ENCODE assay signal across 32 cellular contexts in genomic region chr6:31654574-31655348, GRCh38. TPM values are rescaled to one million over a fixed set of nuclear protein-coding genes. Genes with fewer than 3 reads are reported as not detected.
DNase-seq lines count a peak whose midpoint lies in the region; ATAC-seq, FAIRE-seq and TF ChIP-seq lines count a peak whose summit lies in the region.
"Had no signal": no experiment of that assay in that cellular context is flagged by ENCODE, and none has a peak within 500 bp of the region (broad histone marks: within the 10 kb centered on the region; RNA-seq: fewer than 3 reads in every experiment).

No MANE protein-coding gene starts in this region.

- H3K4me3 Mint-ChIP-seq in activated CD8-positive, alpha-beta T cell treated with anti-CD3 and anti-CD28 coated beads, Interleukin-2, amount 10 ng/mL, durations not matched to agents 7 days and 5 days = peak overlapping the region; percentile 43
- no peak overlapping the region for H3K4me3 Mint-ChIP-seq in activated CD8-positive, alpha-beta T cell treated with anti-CD3 and anti-CD28 coated beads for 36 hours
- peak overlapping the region; percentile 23 for H3K4me3 Mint-ChIP-seq in nephron progenitor cell

- POLR2A ChIA-PET in activated CD8-positive, alpha-beta T cell treated with anti-CD3 and anti-CD28 coated beads, Interleukin-2, amount 10 ng/mL, durations not matched to agents 7 days and 5 days (lab: Charles Lee) = interaction anchor here (0.9 to 6.8 kb wide), 5 partner anchors 10 to 178 kb away, joined by 3 to 109 read pairs (median 5); partner anchors contain the start of genes ABHD16A, CSNK2B, GPANK1 and HSPA1B
- POLR2A ChIA-PET in activated CD8-positive, alpha-beta T cell treated with anti-CD3 and anti-CD28 coated beads for 36 hours (lab: Charles Lee) = interaction anchor here (1.0 to 9.0 kb wide), 7 partner anchors 10 to 92 kb away, joined by 3 to 160 read pairs (median 7); partner anchors contain the start of genes ABHD16A, C6orf47, CSNK2B and GPANK1
- POLR2A ChIA-PET in GM12878 (lab: Charles Lee) = interaction anchor here (0.5 to 6.3 kb wide), 9 partner anchors 8 to 319 kb away, joined by 3 to 107 read pairs (median 3); partner anchors contain the start of genes ABHD16A, C6orf47, CSNK2B and GPANK1

- no peaks in the 10 kb centered on the region for H4K20me1 ChIP-seq in GM12878 (ENCODE audit: control insufficient read depth, insufficient read depth)

- H3K4me1 ChIP-seq in GM12878 (ENCODE audit: control insufficient read depth, insufficient read depth, low read length) = peaks cover 20% of the 10 kb centered on the region

- no TSS peak for BruUV-seq in GM12878 (replicated peaks; lab: Mats Ljungman, UMichigan)

- no peak overlapping the region for H2AFZ ChIP-seq in GM12878 (ENCODE audit: control insufficient read depth, low read depth, low read length)

- SMC1A ChIA-PET in GM12878 (lab: Charles Lee; ENCODE audit: uncharacterized antibody, unreplicated experiment) = interaction anchor here (0.5 to 5.0 kb wide), 5 partner anchors 9 to 184 kb away, joined by 3 to 31 read pairs (median 4); partner anchors contain the start of gene GPANK1

- intact Hi-C loops in activated CD8-positive, alpha-beta T cell treated with anti-CD3 and anti-CD28 coated beads for 36 hours (cut with micrococcal nuclease) = no loop called here
- intact Hi-C loops in GM12878 (cut with micrococcal nuclease; ENCODE audit: unreplicated experiment) = no loop called here

- H3K79me2 ChIP-seq in GM12878 (ENCODE audit: control insufficient read depth, insufficient read depth, low read length) = peaks cover 58% of the 10 kb centered on the region

- no peak overlapping the region for H3K27ac Mint-ChIP-seq in activated CD8-positive, alpha-beta T cell treated with anti-CD3 and anti-CD28 coated beads, Interleukin-2, amount 10 ng/mL, durations not matched to agents 7 days and 5 days
- no peak overlapping the region for H3K27ac Mint-ChIP-seq in activated CD8-positive, alpha-beta T cell treated with anti-CD3 and anti-CD28 coated beads for 36 hours
- no peak overlapping the region for H3K27ac Mint-ChIP-seq in nephron progenitor cell
- H3K27ac Mint-ChIP-seq: WTC11 had no signal

- no peak for TF ChIP-seq RAD21 in GM12878 (IDR thresholded peaks at IDR 0.05; ENCODE audit: insufficient read depth, low read depth, low read length)

- H3K9me3 Mint-ChIP-seq in activated CD8-positive, alpha-beta T cell treated with anti-CD3 and anti-CD28 coated beads, Interleukin-2, amount 10 ng/mL, durations not matched to agents 7 days and 5 days (ENCODE audit: insufficient read depth) = no peaks in the 10 kb centered on the region
- no peaks in the 10 kb centered on the region for H3K9me3 Mint-ChIP-seq in activated CD8-positive, alpha-beta T cell treated with anti-CD3 and anti-CD28 coated beads for 36 hours
- H3K9me3 Mint-ChIP-seq in nephron progenitor cell = no peaks in the 10 kb centered on the region
- H3K9me3 Mint-ChIP-seq: activated CD4-positive, alpha-beta T cell treated with anti-CD3 and anti-CD28 coated beads, Interleukin-2, amount 10 ng/mL, durations not matched to agents 7 days and 5 days; T-cell; WTC11 had no signal

- H3K9ac ChIP-seq in GM12878 (ENCODE audit: control insufficient read depth, insufficient read depth, low read length) = no peak overlapping the region

- CTCF ChIA-PET in activated CD8-positive, alpha-beta T cell treated with anti-CD3 and anti-CD28 coated beads, Interleukin-2, amount 10 ng/mL, durations not matched to agents 7 days and 5 days (lab: Charles Lee) = interaction anchor here (0.6 to 4.3 kb wide), 4 partner anchors 10 to 175 kb away, joined by 3 to 34 read pairs (median 4); partner anchors contain the start of genes CSNK2B and GPANK1
- CTCF ChIA-PET in activated CD8-positive, alpha-beta T cell treated with anti-CD3 and anti-CD28 coated beads for 36 hours (lab: Charles Lee) = interaction anchor here (0.7 to 3.8 kb wide), 4 partner anchors 9 to 162 kb away, joined by 4 to 16 read pairs (median 4); partner anchors contain the start of gene GPANK1
- CTCF ChIA-PET in GM12878 (lab: Yijun Ruan, JAX) = interaction anchor here (0.6 to 1.9 kb wide), 8 partner anchors 9 to 175 kb away, joined by 3 to 5 read pairs (median 4); partner anchors contain the start of genes ABHD16A and GPANK1

- H3K36me3 ChIP-seq in GM12878 (ENCODE audit: control insufficient read depth in 2 of 2, insufficient read depth in 2 of 2, low read length in 1 of 2) = peaks cover 0 to 6% of the 10 kb centered on the region in 2 experiments; a peak in 3 of 4 replicates
- H3K36me3 ChIP-seq: breast epithelium, ovary had no signal

- WGBS in GM12878 (ENCODE audit: insufficient coverage, insufficient replicate concordance, low lambda C conversion rate, missing lambda C conversion rate) = 70% methylated on average over 8 of the region's 8 CpGs

- no peaks in the 10 kb centered on the region for H3K27me3 ChIP-seq in GM12878 (replicated peaks in 1 of 2; ENCODE audit: control insufficient read depth in 2 of 2, insufficient read depth in 2 of 2, low read length in 1 of 2)
- H3K27me3 ChIP-seq: breast epithelium, gastrocnemius medialis, ovary, suprapubic skin had no signal

- RAD21 ChIA-PET in GM12878 (lab: Charles Lee; ENCODE audit: unreplicated experiment) = interaction anchor here (1.2 kb wide), 1 partner anchor 57 kb away, joined by 4 read pairs; no protein-coding TSS in a partner anchor

- in situ Hi-C loops in GM12878 (cut with MboI) = no loop called here

- no peak for FAIRE-seq in GM12878 (lab: Jason Lieb, UNC)
- FAIRE-seq: G401.6, small intestine had no signal

- peaks cover 60% of the 10 kb centered on the region for H3K36me3 Mint-ChIP-seq in activated CD8-positive, alpha-beta T cell treated with anti-CD3 and anti-CD28 coated beads, Interleukin-2, amount 10 ng/mL, durations not matched to agents 7 days and 5 days (ENCODE audit: low read depth)
- H3K36me3 Mint-ChIP-seq in activated CD8-positive, alpha-beta T cell treated with anti-CD3 and anti-CD28 coated beads for 36 hours (ENCODE audit: low read depth) = peaks cover 55% of the 10 kb centered on the region
- H3K36me3 Mint-ChIP-seq in nephron progenitor cell (ENCODE audit: low read depth) = peaks cover 39% of the 10 kb centered on the region

- no peak for TF ChIP-seq POLR2A in GM12878 (IDR thresholded peaks at IDR 0.05; ENCODE audit: low read depth, low read length)

- TF ChIP-seq EP300 in GM12878 (IDR thresholded peaks at IDR 0.05; ENCODE audit: borderline replicate concordance in 1 of 2, control insufficient read depth in 1 of 2, low read depth in 2 of 2, low read length in 2 of 2) = no peak

- no peak overlapping the region for H3K27ac ChIP-seq in GM12878 (ENCODE audit: control insufficient read depth, insufficient read depth)
- H3K27ac ChIP-seq: HL-60, ovary, suprapubic skin had no signal

- no peaks in the 10 kb centered on the region for H3K27me3 Mint-ChIP-seq in activated CD8-positive, alpha-beta T cell treated with anti-CD3 and anti-CD28 coated beads, Interleukin-2, amount 10 ng/mL, durations not matched to agents 7 days and 5 days (ENCODE audit: low read depth)
- H3K27me3 Mint-ChIP-seq in activated CD8-positive, alpha-beta T cell treated with anti-CD3 and anti-CD28 coated beads for 36 hours = no peaks in the 10 kb centered on the region
- H3K27me3 Mint-ChIP-seq in nephron progenitor cell (ENCODE audit: low read depth, poor library complexity) = peaks cover 4% of the 10 kb centered on the region
- H3K27me3 Mint-ChIP-seq: activated CD4-positive, alpha-beta T cell treated with anti-CD3 and anti-CD28 coated beads, Interleukin-2, amount 10 ng/mL, durations not matched to agents 7 days and 5 days; T-cell had no signal

- H3K9me3 ChIP-seq in GM12878 (replicated peaks; ENCODE audit: control insufficient read depth, insufficient read depth, low read length) = no peaks in the 10 kb centered on the region
- H3K9me3 ChIP-seq: breast epithelium, gastrocnemius medialis, mucosa of descending colon, ovary, suprapubic skin had no signal

- no peak overlapping the region; the same call in 1 of the 2 replicates for H3K4me2 ChIP-seq in GM12878 (ENCODE audit: control insufficient read depth, insufficient read depth)

- DNase-seq in activated CD8-positive, alpha-beta T cell treated with anti-CD3 and anti-CD28 coated beads, Interleukin-2, amount 10 ng/mL, durations not matched to agents 7 days and 5 days = no peak
- DNase-seq in activated CD8-positive, alpha-beta T cell treated with anti-CD3 and anti-CD28 coated beads for 36 hours = no peak
- DNase-seq in GM12878 (ENCODE audit: low read depth, low spot score) = no peak
- no peak for DNase-seq in nephron progenitor cell
- no peak for DNase-seq in activated CD8-positive, alpha-beta memory T cell treated with anti-CD3 and anti-CD28 coated beads, Interleukin-2, amount 50 U/mL, for 4 hours
- no peak for DNase-seq in stimulated activated naive CD4-positive, alpha-beta T cell (lab: John Stamatoyannopoulos, UW)
- DNase-seq: 8988T; activated CD4-positive, alpha-beta T cell treated with anti-CD3 and anti-CD28 coated beads, Interleukin-2, amount 10 ng/mL, durations not matched to agents 7 days and 5 days; activated naive CD4-positive, alpha-beta T cell; activated T-cell treated with anti-CD3 and anti-CD28 coated beads, Interleukin-2, amount 50 U/mL, for 48 hours; amygdala; Calu3; DMS79; gastrocnemius medialis; HCEC 1CT; hippocampal formation; Karpas-422; mucosa of descending colon; NCI-H1417 treated with DMSO at 0.1 percent for 48 hours; NCI-H2029 treated with DMSO at 0.1 percent for 48 hours; NCI-H526 treated with DMSO at 0.1 percent for 48 hours; NK-92 treated with Interleukin-12 subunit alpha and Interleukin-12 subunit beta, amount 100 ng/mL, for 24 hours; ovary; retina; stimulated activated naive CD4-positive, alpha-beta T cell treated with Interleukin-2 at 50 U/mL for 16 hours; T-cell had no signal

- H3K4me3 ChIP-seq in GM12878 = no peak overlapping the region
- H3K4me3 ChIP-seq: breast epithelium, gastrocnemius medialis, mucosa of descending colon, ovary, suprapubic skin had no signal

- TF ChIP-seq CTCF in activated CD8-positive, alpha-beta T cell treated with anti-CD3 and anti-CD28 coated beads for 36 hours (IDR thresholded peaks at IDR 0.05) = no peak
- no peak for TF ChIP-seq CTCF in GM12878 (IDR thresholded peaks at IDR 0.05 in 2 of 3, conservative IDR thresholded peaks at IDR 0.05 in 1 of 3; ENCODE audit: control insufficient read depth in 2 of 3, extremely low read depth in 1 of 3, insufficient read depth in 1 of 3, low read depth in 3 of 3, low read length in 3 of 3)
- TF ChIP-seq CTCF in nephron progenitor cell (IDR thresholded peaks at IDR 0.05) = no peak

- peaks cover 69% of the 10 kb centered on the region for H3K4me1 Mint-ChIP-seq in activated CD8-positive, alpha-beta T cell treated with anti-CD3 and anti-CD28 coated beads, Interleukin-2, amount 10 ng/mL, durations not matched to agents 7 days and 5 days (ENCODE audit: low read depth)
- peaks cover 63% of the 10 kb centered on the region for H3K4me1 Mint-ChIP-seq in activated CD8-positive, alpha-beta T cell treated with anti-CD3 and anti-CD28 coated beads for 36 hours (ENCODE audit: low read depth)
- peaks cover 75% of the 10 kb centered on the region for H3K4me1 Mint-ChIP-seq in nephron progenitor cell

- ATAC-seq in activated CD8-positive, alpha-beta T cell treated with anti-CD3 and anti-CD28 coated beads, Interleukin-2, amount 10 ng/mL, durations not matched to agents 7 days and 5 days = no peak
- ATAC-seq in activated CD8-positive, alpha-beta T cell treated with anti-CD3 and anti-CD28 coated beads for 36 hours = no peak
- ATAC-seq in GM12878 = no peak
- ATAC-seq: gastrocnemius medialis, mucosa of descending colon, T-cell, WTC11 had no signal

RNA-seq across cellular contexts. Expression of gene APOM, which starts 0.9 kb away (rescaled TPM):
- 1 to 10 TPM; 3.2 to 5.1 TPM for total RNA-seq in activated CD8-positive, alpha-beta T cell treated with anti-CD3 and anti-CD28 coated beads, Interleukin-2, amount 10 ng/mL, durations not matched to agents 7 days and 5 days
- 1 to 10 TPM; 4.4 to 4.9 TPM for total RNA-seq in activated CD8-positive, alpha-beta T cell treated with anti-CD3 and anti-CD28 coated beads for 36 hours
- total RNA-seq in GM12878 (2013; cell fraction: nucleolus; rRNA removed) = 1.1 TPM in 1 of 2 replicates, not detected in the other
- total RNA-seq in GM12878 (2014; rRNA removed) = 4.4 and 6.1 TPM in 2 replicates
- 4.0 and 4.6 TPM in 2 replicates for total RNA-seq in GM12878 (2014; rRNA removed; fragmentation: Illumina TruSeq; extraction: Trizol)
- 3.8 and 4.1 TPM in 2 replicates for total RNA-seq in GM12878 (2021)
- 4.9 TPM for polyA plus RNA-seq in GM12878 (2011; ENCODE audit: low read depth)
- polyA plus RNA-seq in GM12878 (2011; rRNA removed) = 4.8 and 7.9 TPM in 2 replicates
- 10.6 and 12.1 TPM in 2 replicates for polyA plus RNA-seq in GM12878 (2011; cell fraction: cytosol; rRNA removed)
- polyA plus RNA-seq in GM12878 (2011; cell fraction: nucleus; rRNA removed) = 5.7 and 8.1 TPM in 2 replicates
- 4.7 and 5.8 TPM in 2 replicates for polyA plus RNA-seq in GM12878 (2012)
- 5.2 and 8.2 TPM in 2 replicates for polyA plus RNA-seq in GM12878 (2014; fragmentation: Illumina TruSeq; extraction: Trizol)
- 10 to 100 TPM; 11.8 to 14.1 TPM for polyA plus RNA-seq in GM12878 (2014; fragmentation: Nextera tagmentation; extraction: Ambion mirVana)
- 6.5 and 7.5 TPM in 2 replicates for polyA plus RNA-seq in GM12878 (2014; rRNA removed)
- 1 to 10 TPM; 5.6 to 6.6 TPM for polyA plus RNA-seq in GM12878 (2016; fragmentation: Nextera tagmentation; extraction: Ambion mirVana)
- 4.4 and 4.7 TPM in 2 replicates for polyA minus RNA-seq in GM12878 (2011; rRNA and poly(A)+ RNA removed)
- 1.1 and 1.9 TPM in 2 replicates for polyA minus RNA-seq in GM12878 (2011; cell fraction: cytosol; rRNA and poly(A)+ RNA removed)
- 0.96 and 0.97 TPM in 2 replicates for polyA minus RNA-seq in GM12878 (2011; cell fraction: nucleus; rRNA and poly(A)+ RNA removed)

RNA-seq across cellular contexts. Expression of gene BAG6, which starts 2.3 kb away (rescaled TPM):
- total RNA-seq in activated CD8-positive, alpha-beta T cell treated with anti-CD3 and anti-CD28 coated beads, Interleukin-2, amount 10 ng/mL, durations not matched to agents 7 days and 5 days = 100 to 1,000 TPM; 259 to 267 TPM
- total RNA-seq in activated CD8-positive, alpha-beta T cell treated with anti-CD3 and anti-CD28 coated beads for 36 hours = 100 to 1,000 TPM; 303 to 318 TPM
- 106 and 123 TPM in 2 replicates for total RNA-seq in GM12878 (2013; cell fraction: nucleolus; rRNA removed)
- total RNA-seq in GM12878 (2014; rRNA removed) (91.4 and 120 TPM in 2 replicates), GM12878 (2014; rRNA removed; fragmentation: Illumina TruSeq; extraction: Trizol) (43.3 and 50.0 TPM in 2 replicates), GM12878 (2021) (249 and 253 TPM in 2 replicates)
- polyA plus RNA-seq in GM12878 (2011; ENCODE audit: low read depth) = 155 TPM
- polyA plus RNA-seq in GM12878 (2011; rRNA removed) (34.2 and 51.1 TPM in 2 replicates), GM12878 (2014; fragmentation: Illumina TruSeq; extraction: Trizol) (81.3 and 119 TPM in 2 replicates), GM12878 (2014; fragmentation: Nextera tagmentation; extraction: Ambion mirVana) (10 to 100 TPM; 27.8 to 39.1 TPM), GM12878 (2014; rRNA removed) (115 and 134 TPM in 2 replicates), GM12878 (2016; fragmentation: Nextera tagmentation; extraction: Ambion mirVana) (100 to 1,000 TPM in 1 of 2 experiments, 10 to 100 TPM in 1; 98.4 to 112 TPM)
- polyA plus RNA-seq in GM12878 (2011; cell fraction: cytosol; rRNA removed) = 84.9 and 85.5 TPM in 2 replicates
- polyA plus RNA-seq in GM12878 (2011; cell fraction: nucleus; rRNA removed) = 305 and 365 TPM in 2 replicates
- 201 and 271 TPM in 2 replicates for polyA plus RNA-seq in GM12878 (2012)
- 76.3 and 111 TPM in 2 replicates for polyA minus RNA-seq in GM12878 (2011; rRNA and poly(A)+ RNA removed)
- polyA minus RNA-seq in GM12878 (2011; cell fraction: cytosol; rRNA and poly(A)+ RNA removed) = 88.9 and 90.3 TPM in 2 replicates
- 66.6 and 108 TPM in 2 replicates for polyA minus RNA-seq in GM12878 (2011; cell fraction: nucleus; rRNA and poly(A)+ RNA removed)

RNA-seq across cellular contexts. Expression of gene C6orf47, which starts 5.8 kb away (rescaled TPM):
- total RNA-seq in activated CD8-positive, alpha-beta T cell treated with anti-CD3 and anti-CD28 coated beads, Interleukin-2, amount 10 ng/mL, durations not matched to agents 7 days and 5 days = 10 to 100 TPM; 22.5 to 23.8 TPM
- 10 to 100 TPM; 11.4 to 11.7 TPM for total RNA-seq in activated CD8-positive, alpha-beta T cell treated with anti-CD3 and anti-CD28 coated beads for 36 hours
- 16.8 and 17.6 TPM in 2 replicates for total RNA-seq in GM12878 (2013; cell fraction: nucleolus; rRNA removed)
- total RNA-seq in GM12878 (2014; rRNA removed) (20.4 and 21.6 TPM in 2 replicates), GM12878 (2014; rRNA removed; fragmentation: Illumina TruSeq; extraction: Trizol) (16.2 and 16.5 TPM in 2 replicates), GM12878 (2021) (16.1 and 17.4 TPM in 2 replicates)
- polyA plus RNA-seq in GM12878 (2011; ENCODE audit: low read depth) = 6.6 TPM
- polyA plus RNA-seq in GM12878 (2011; rRNA removed) (8.0 and 8.1 TPM in 2 replicates), GM12878 (2014; fragmentation: Illumina TruSeq; extraction: Trizol) (8.2 and 13.4 TPM in 2 replicates), GM12878 (2014; fragmentation: Nextera tagmentation; extraction: Ambion mirVana) (under 1 TPM in 1 of 2 experiments, not detected in 1; 0.16 TPM), GM12878 (2014; rRNA removed) (18.6 and 19.3 TPM in 2 replicates), GM12878 (2016; fragmentation: Nextera tagmentation; extraction: Ambion mirVana) (10 to 100 TPM; 17.3 to 20.1 TPM)
- polyA plus RNA-seq in GM12878 (2011; cell fraction: cytosol; rRNA removed) = 7.9 and 10.2 TPM in 2 replicates
- 6.9 and 9.0 TPM in 2 replicates for polyA plus RNA-seq in GM12878 (2011; cell fraction: nucleus; rRNA removed)
- 13.4 and 14.9 TPM in 2 replicates for polyA plus RNA-seq in GM12878 (2012)
- polyA minus RNA-seq in GM12878 (2011; rRNA and poly(A)+ RNA removed) = 6.9 and 15.1 TPM in 2 replicates
- 3.6 and 4.4 TPM in 2 replicates for polyA minus RNA-seq in GM12878 (2011; cell fraction: cytosol; rRNA and poly(A)+ RNA removed)
- 12.0 and 16.6 TPM in 2 replicates for polyA minus RNA-seq in GM12878 (2011; cell fraction: nucleus; rRNA and poly(A)+ RNA removed)

RNA-seq across cellular contexts. Expression of gene GPANK1, which starts 10.0 kb away (rescaled TPM):
- 10 to 100 TPM; 29.0 to 34.7 TPM for total RNA-seq in activated CD8-positive, alpha-beta T cell treated with anti-CD3 and anti-CD28 coated beads, Interleukin-2, amount 10 ng/mL, durations not matched to agents 7 days and 5 days
- 10 to 100 TPM; 29.4 to 30.9 TPM for total RNA-seq in activated CD8-positive, alpha-beta T cell treated with anti-CD3 and anti-CD28 coated beads for 36 hours
- 18.5 and 19.3 TPM in 2 replicates for total RNA-seq in GM12878 (2013; cell fraction: nucleolus; rRNA removed)
- total RNA-seq in GM12878 (2014; rRNA removed) (11.3 and 11.7 TPM in 2 replicates), GM12878 (2014; rRNA removed; fragmentation: Illumina TruSeq; extraction: Trizol) (16.2 and 17.1 TPM in 2 replicates), GM12878 (2021) (17.1 and 17.9 TPM in 2 replicates)
- 7.9 TPM for polyA plus RNA-seq in GM12878 (2011; ENCODE audit: low read depth)
- polyA plus RNA-seq in GM12878 (2011; rRNA removed) (14.7 and 14.8 TPM in 2 replicates), GM12878 (2014; fragmentation: Illumina TruSeq; extraction: Trizol) (23.9 and 30.5 TPM in 2 replicates), GM12878 (2014; fragmentation: Nextera tagmentation; extraction: Ambion mirVana) (10 to 100 TPM; 11.9 to 13.0 TPM), GM12878 (2014; rRNA removed) (19.5 and 20.1 TPM in 2 replicates), GM12878 (2016; fragmentation: Nextera tagmentation; extraction: Ambion mirVana) (10 to 100 TPM; 36.0 to 36.3 TPM)
- 20.3 and 20.7 TPM in 2 replicates for polyA plus RNA-seq in GM12878 (2011; cell fraction: cytosol; rRNA removed)
- polyA plus RNA-seq in GM12878 (2011; cell fraction: nucleus; rRNA removed) = 14.7 and 15.8 TPM in 2 replicates
- 16.4 TPM in 2 replicates for polyA plus RNA-seq in GM12878 (2012)
- 5.7 and 11.7 TPM in 2 replicates for polyA minus RNA-seq in GM12878 (2011; rRNA and poly(A)+ RNA removed)
- polyA minus RNA-seq in GM12878 (2011; cell fraction: cytosol; rRNA and poly(A)+ RNA removed) = 1.9 and 6.3 TPM in 2 replicates
- polyA minus RNA-seq in GM12878 (2011; cell fraction: nucleus; rRNA and poly(A)+ RNA removed) = 8.6 and 13.2 TPM in 2 replicates

RNA-seq across cellular contexts. Expression of gene CSNK2B, which starts 11.1 kb away (rescaled TPM):
- total RNA-seq in activated CD8-positive, alpha-beta T cell treated with anti-CD3 and anti-CD28 coated beads, Interleukin-2, amount 10 ng/mL, durations not matched to agents 7 days and 5 days = 100 to 1,000 TPM; 233 to 250 TPM
- total RNA-seq in activated CD8-positive, alpha-beta T cell treated with anti-CD3 and anti-CD28 coated beads for 36 hours = 100 to 1,000 TPM; 241 to 247 TPM
- 106 and 134 TPM in 2 replicates for total RNA-seq in GM12878 (2013; cell fraction: nucleolus; rRNA removed)
- total RNA-seq in GM12878 (2014; rRNA removed) = 271 and 286 TPM in 2 replicates
- total RNA-seq in GM12878 (2014; rRNA removed; fragmentation: Illumina TruSeq; extraction: Trizol) = 189 and 205 TPM in 2 replicates
- total RNA-seq in GM12878 (2021) = 203 and 229 TPM in 2 replicates
- polyA plus RNA-seq in GM12878 (2011; ENCODE audit: low read depth) = 266 TPM
- 27.1 and 56.3 TPM in 2 replicates for polyA plus RNA-seq in GM12878 (2011; rRNA removed)
- polyA plus RNA-seq in GM12878 (2011; cell fraction: cytosol; rRNA removed) = 116 and 178 TPM in 2 replicates
- 147 and 153 TPM in 2 replicates for polyA plus RNA-seq in GM12878 (2011; cell fraction: nucleus; rRNA removed)
- polyA plus RNA-seq in GM12878 (2012) = 279 and 302 TPM in 2 replicates
- 371 and 380 TPM in 2 replicates for polyA plus RNA-seq in GM12878 (2014; fragmentation: Illumina TruSeq; extraction: Trizol)
- polyA plus RNA-seq in GM12878 (2014; fragmentation: Nextera tagmentation; extraction: Ambion mirVana) = 100 to 1,000 TPM; 286 to 361 TPM
- polyA plus RNA-seq in GM12878 (2014; rRNA removed) = 118 and 150 TPM in 2 replicates
- 100 to 1,000 TPM; 380 to 405 TPM for polyA plus RNA-seq in GM12878 (2016; fragmentation: Nextera tagmentation; extraction: Ambion mirVana)
- polyA minus RNA-seq in GM12878 (2011; rRNA and poly(A)+ RNA removed) = 142 and 149 TPM in 2 replicates
- 76.6 and 76.8 TPM in 2 replicates for polyA minus RNA-seq in GM12878 (2011; cell fraction: cytosol; rRNA and poly(A)+ RNA removed)
- 29.1 and 40.5 TPM in 2 replicates for polyA minus RNA-seq in GM12878 (2011; cell fraction: nucleus; rRNA and poly(A)+ RNA removed)
